Comparison of ENCODE assay signal across 19 cellular contexts in genomic region chr5:66344544-66344943, GRCh38.
DNase-seq lines count a peak whose midpoint lies in the region; ATAC-seq and TF ChIP-seq lines count a peak whose summit lies in the region.
"Had no signal": no experiment of that assay in that cellular context is flagged by ENCODE, and none has a peak within 500 bp of the region (broad histone marks: within the 10 kb centered on the region; RNA-seq: fewer than 3 reads in every experiment).

No MANE protein-coding gene starts in this region.

- H3K4me1 Mint-ChIP-seq in progenitor cell of endocrine pancreas (ENCODE audit: low read depth), result peaks cover 29% of the 10 kb centered on the region
- no peaks in the 10 kb centered on the region for H3K4me1 Mint-ChIP-seq in natural killer cell treated with Interleukin-12 subunit alpha and Interleukin-12 subunit beta and Interleukin-15 and Interleukin-18, amount 100 ng/mL, for 72 hours (ENCODE audit: low read depth in 2 of 2)
- H3K4me1 Mint-ChIP-seq: CD4-positive, CD25-positive, alpha-beta regulatory T cell; CD8-positive, alpha-beta memory T cell had no signal

- no peaks in the 10 kb centered on the region for H3K27me3 ChIP-seq in right cardiac atrium (ENCODE audit: control insufficient read depth, insufficient read depth)
- H3K27me3 ChIP-seq: BE2C had no signal

- peak overlapping the region; percentile 93 for H3K27ac Mint-ChIP-seq in progenitor cell of endocrine pancreas
- H3K27ac Mint-ChIP-seq in natural killer cell treated with Interleukin-12 subunit alpha and Interleukin-12 subunit beta and Interleukin-15 and Interleukin-18, amount 100 ng/mL, for 72 hours, result no peak overlapping the region
- H3K27ac Mint-ChIP-seq: CD4-positive, CD25-positive, alpha-beta regulatory T cell; CD8-positive, alpha-beta memory T cell had no signal

- no peaks in the 10 kb centered on the region for H3K27me3 Mint-ChIP-seq in progenitor cell of endocrine pancreas
- peaks cover 15 to 25% of the 10 kb centered on the region in 2 donors for H3K27me3 Mint-ChIP-seq in natural killer cell treated with Interleukin-12 subunit alpha and Interleukin-12 subunit beta and Interleukin-15 and Interleukin-18, amount 100 ng/mL, for 72 hours

- no peak for ATAC-seq in right cardiac atrium
- ATAC-seq in natural killer cell treated with Interleukin-12 subunit alpha and Interleukin-12 subunit beta and Interleukin-15 and Interleukin-18, amount 100 ng/mL, for 72 hours, result no peak
- ATAC-seq: GM12878 had no signal

- peaks cover 4% of the 10 kb centered on the region for H3K4me1 ChIP-seq in right cardiac atrium (ENCODE audit: control insufficient read depth, insufficient read depth, low read length)
- H3K4me1 ChIP-seq: HAP-1 had no signal

- intact Hi-C loops in right cardiac atrium (cut with DNase I) (no loop called here), cardiac septum (cut with DNase I) (no loop called here)

- H3K4me3 ChIP-seq in right cardiac atrium (ENCODE audit: low read length), result no peak overlapping the region
- H3K4me3 ChIP-seq: GM12878, HAP-1 had no signal

- DNase-seq in NCI-H748 (lab: John Stamatoyannopoulos, UW; ENCODE audit: unreplicated experiment), result peak; percentile 26
- no peak for DNase-seq in NCI-H748 treated with DMSO at 0.1 percent for 48 hours (lab: John Stamatoyannopoulos, UW)
- DNase-seq in right cardiac atrium, result no peak
- DNase-seq in cardiac septum (ENCODE audit: low spot score), result no peak
- peak; percentile 62 for DNase-seq in NCI-H69 (lab: John Stamatoyannopoulos, UW)
- DNase-seq in progenitor cell of endocrine pancreas (ENCODE audit: low spot score, unreplicated experiment), result no peak
- no peak for DNase-seq in stimulated activated CD4-positive, alpha-beta T cell treated with anti-CD3 and anti-CD28 coated beads, Interleukin-4, amount 100 ng/mL, for 4 hours
- no peak for DNase-seq in natural killer cell treated with Interleukin-12 subunit alpha and Interleukin-12 subunit beta and Interleukin-15 and Interleukin-18, amount 100 ng/mL, for 72 hours (ENCODE audit: low spot score)
- DNase-seq: ACHN; BE2C; C1 segment of cervical spinal cord; CD4-positive, CD25-positive, alpha-beta regulatory T cell; CD8-positive, alpha-beta memory T cell; COR-L47; DMS 273 treated with DMSO at 0.1 percent for 48 hours; DND-41; EL had no signal

- no peak overlapping the region for H3K4me3 Mint-ChIP-seq in progenitor cell of endocrine pancreas (ENCODE audit: low read depth)
- no peak overlapping the region for H3K4me3 Mint-ChIP-seq in natural killer cell treated with Interleukin-12 subunit alpha and Interleukin-12 subunit beta and Interleukin-15 and Interleukin-18, amount 100 ng/mL, for 72 hours
- H3K4me3 Mint-ChIP-seq: CD4-positive, CD25-positive, alpha-beta regulatory T cell; CD8-positive, alpha-beta memory T cell had no signal

- H3K9me3 Mint-ChIP-seq in progenitor cell of endocrine pancreas (ENCODE audit: low read depth), result peaks cover 17% of the 10 kb centered on the region
- peaks cover 3% of the 10 kb centered on the region for H3K9me3 Mint-ChIP-seq in natural killer cell treated with Interleukin-12 subunit alpha and Interleukin-12 subunit beta and Interleukin-15 and Interleukin-18, amount 100 ng/mL, for 72 hours
- H3K9me3 Mint-ChIP-seq: CD8-positive, alpha-beta memory T cell had no signal

- H3K9me3 ChIP-seq in right cardiac atrium (ENCODE audit: control insufficient read depth, low read length), result no peaks in the 10 kb centered on the region
- H3K9me3 ChIP-seq: BE2C, HAP-1 had no signal

- peaks cover 9% of the 10 kb centered on the region for H3K36me3 Mint-ChIP-seq in progenitor cell of endocrine pancreas (ENCODE audit: insufficient read depth)
- H3K36me3 Mint-ChIP-seq in natural killer cell treated with Interleukin-12 subunit alpha and Interleukin-12 subunit beta and Interleukin-15 and Interleukin-18, amount 100 ng/mL, for 72 hours, result no peaks in the 10 kb centered on the region
- H3K36me3 Mint-ChIP-seq: CD4-positive, CD25-positive, alpha-beta regulatory T cell; CD8-positive, alpha-beta memory T cell had no signal

- H3K27ac ChIP-seq in right cardiac atrium (ENCODE audit: low read length), result peak overlapping the region; percentile 21

- TF ChIP-seq CTCF in progenitor cell of endocrine pancreas (IDR thresholded peaks at IDR 0.05; ENCODE audit: unreplicated experiment), result no peak

- WGBS in right cardiac atrium, result 45% methylated on average over 1 of the region's 1 CpG

Comparison
In these comparisons a context has a peak if more than half of its experiments do, and no peak if none do; other contexts are left out.
1. DNase-seq: peak in NCI-H748 (single experiment) and NCI-H69 (single experiment); none in NCI-H748 treated with DMSO at 0.1 percent for 48 hours (single experiment), right cardiac atrium (0 of 3), cardiac septum (single experiment), progenitor cell of endocrine pancreas (single experiment), stimulated activated CD4-positive, alpha-beta T cell treated with anti-CD3 and anti-CD28 coated beads, Interleukin-4, amount 100 ng/mL, for 4 hours (0 of 2) and natural killer cell treated with Interleukin-12 subunit alpha and Interleukin-12 subunit beta and Interleukin-15 and Interleukin-18, amount 100 ng/mL, for 72 hours (single experiment).